In the genomic region with DNA sequence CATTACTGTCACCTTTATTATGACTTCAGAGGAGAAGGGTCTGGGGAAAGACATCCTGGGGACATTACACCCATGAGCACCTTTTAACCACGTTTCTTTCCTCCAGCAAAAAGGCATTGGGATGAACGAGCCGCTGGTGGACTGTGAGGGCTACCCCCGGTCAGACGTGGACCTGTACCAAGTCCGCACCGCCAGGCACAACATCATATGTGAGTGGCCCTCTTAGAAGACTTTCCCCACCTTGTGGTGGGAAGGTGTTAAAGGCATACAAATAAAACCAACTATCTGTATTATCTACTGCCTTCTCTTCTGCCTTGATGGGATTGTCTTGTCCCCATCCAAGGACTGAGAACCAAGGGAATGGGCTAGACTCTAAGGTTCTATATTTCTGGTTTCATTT, we compare ENCODE assay signal across 8 cellular contexts. TPM values are rescaled to one million over a fixed set of nuclear protein-coding genes. Genes with fewer than 3 reads are reported as not detected.
DNase-seq lines count a peak whose midpoint lies in the region; ATAC-seq lines count a peak whose summit lies in the region.

No MANE protein-coding gene starts in this region.

- H2BK5ac ChIP-seq in trophoblast cell (ENCODE audit: low read depth, low read length, poor library complexity) = no peak overlapping the region

- H2AFZ ChIP-seq in trophoblast cell (ENCODE audit: insufficient read depth, low read length, poor library complexity) = no peak overlapping the region

- no CpG with 5 or more reads among the region's 7 CpGs for WGBS in trophoblast cell (ENCODE audit: extremely low coverage, insufficient coverage, insufficient read length)

- H4K91ac ChIP-seq in trophoblast cell (ENCODE audit: low read depth, low read length) = no peak overlapping the region

- ATAC-seq in GM18502 (IDR thresholded peaks at IDR 0.05; ENCODE audit: poor library complexity, unreplicated experiment) = no peak

- H3K79me2 ChIP-seq in trophoblast cell (ENCODE audit: control insufficient read depth, insufficient read depth, low read length, poor library complexity) = peaks cover under 1% of the 10 kb centered on the region

- no peaks in the 10 kb centered on the region for H3K9me3 ChIP-seq in trophoblast cell (ENCODE audit: insufficient read depth, low read depth, low read length)

- no peak overlapping the region for H3K4me2 ChIP-seq in trophoblast cell (ENCODE audit: low read length)

- H3K18ac ChIP-seq in trophoblast cell (ENCODE audit: low read length) = no peak overlapping the region

- H3K23ac ChIP-seq in trophoblast cell (ENCODE audit: low read length) = no peak overlapping the region

- H3K27ac ChIP-seq in trophoblast cell (ENCODE audit: low read depth, low read length) = no peak overlapping the region

- H3K79me1 ChIP-seq in trophoblast cell (ENCODE audit: low read length) = no peaks in the 10 kb centered on the region

- H2BK120ac ChIP-seq in trophoblast cell (ENCODE audit: insufficient read depth, low read length, poor library complexity) = no peak overlapping the region

- no peak overlapping the region for H3K4me3 ChIP-seq in trophoblast cell (ENCODE audit: low read depth, low read length)

- H3K36me3 ChIP-seq in trophoblast cell (ENCODE audit: control insufficient read depth in 1 of 2, insufficient read depth in 2 of 2, low read length in 2 of 2) = peaks cover 18 to 24% of the 10 kb centered on the region in 2 experiments

- no peak overlapping the region for H2BK12ac ChIP-seq in trophoblast cell (ENCODE audit: low read length)

- no peak overlapping the region for H4K12ac ChIP-seq in trophoblast cell (ENCODE audit: low read depth, low read length)

- H2AK5ac ChIP-seq in trophoblast cell (ENCODE audit: low read length) = no peak overlapping the region

- DNase-seq in NCI-H2081 (lab: John Stamatoyannopoulos, UW) (peak; percentile 20 to 33), NCI-H2081 treated with DMSO at 0.1 percent for 48 hours (lab: John Stamatoyannopoulos, UW) (no peak), NCI-H226 (peak; percentile 36), dermis microvascular lymphatic vessel endothelial cell (ENCODE audit: low read depth in 2 of 2) (peak; percentile 31 to 72), trophoblast cell (peak; percentile 14 to 52), anterior cingulate cortex (lab: John Stamatoyannopoulos, UW) (no peak)
- DNase-seq in effector CD8-positive, alpha-beta T cell (lab: John Stamatoyannopoulos, UW) = no peak

- no peak overlapping the region for H4K8ac ChIP-seq in trophoblast cell (ENCODE audit: low read depth, low read length)

- H3K27me3 ChIP-seq in trophoblast cell (ENCODE audit: insufficient read depth, low read length) = no peaks in the 10 kb centered on the region

- no peak overlapping the region for H3K14ac ChIP-seq in trophoblast cell (ENCODE audit: low read length)

- peaks cover 0 to 4% of the 10 kb centered on the region in 2 experiments for H3K4me1 ChIP-seq in trophoblast cell (ENCODE audit: control insufficient read depth in 1 of 2, insufficient read depth in 2 of 2, low read length in 2 of 2)

- no peak overlapping the region for H3K4ac ChIP-seq in trophoblast cell (ENCODE audit: low read depth, low read length)

- H3K9ac ChIP-seq in trophoblast cell (ENCODE audit: low read length) = no peak overlapping the region

RNA-seq across cellular contexts. Expression of gene PSMD9, which starts 6.0 kb away (rescaled TPM):
- 64.4 and 71.4 TPM in 2 replicates for total RNA-seq in dermis microvascular lymphatic vessel endothelial cell
- 45.6 and 47.7 TPM in 2 replicates for polyA plus RNA-seq in trophoblast cell (2013)

RNA-seq across cellular contexts. Expression of gene CFAP251, which starts 23.8 kb away (rescaled TPM):
- 2.3 and 4.2 TPM in 2 replicates for total RNA-seq in dermis microvascular lymphatic vessel endothelial cell
- polyA plus RNA-seq in trophoblast cell (2013) = 3.4 and 3.9 TPM in 2 replicates

RNA-seq across cellular contexts. Expression of gene HPD, which starts 36.0 kb away (rescaled TPM):
- total RNA-seq in dermis microvascular lymphatic vessel endothelial cell = not detected in 2 replicates
- 2.5 TPM in 2 replicates for polyA plus RNA-seq in trophoblast cell (2013)

Comparison
In these comparisons a context has a peak if more than half of its experiments do, and no peak if none do; other contexts are left out.
1. DNase-seq: peak in NCI-H2081 (2 of 2), NCI-H226 (single experiment), dermis microvascular lymphatic vessel endothelial cell (2 of 2) and trophoblast cell (2 of 2); none in NCI-H2081 treated with DMSO at 0.1 percent for 48 hours (single experiment), effector CD8-positive, alpha-beta T cell (single experiment) and anterior cingulate cortex (0 of 58).